In the genomic region with DNA sequence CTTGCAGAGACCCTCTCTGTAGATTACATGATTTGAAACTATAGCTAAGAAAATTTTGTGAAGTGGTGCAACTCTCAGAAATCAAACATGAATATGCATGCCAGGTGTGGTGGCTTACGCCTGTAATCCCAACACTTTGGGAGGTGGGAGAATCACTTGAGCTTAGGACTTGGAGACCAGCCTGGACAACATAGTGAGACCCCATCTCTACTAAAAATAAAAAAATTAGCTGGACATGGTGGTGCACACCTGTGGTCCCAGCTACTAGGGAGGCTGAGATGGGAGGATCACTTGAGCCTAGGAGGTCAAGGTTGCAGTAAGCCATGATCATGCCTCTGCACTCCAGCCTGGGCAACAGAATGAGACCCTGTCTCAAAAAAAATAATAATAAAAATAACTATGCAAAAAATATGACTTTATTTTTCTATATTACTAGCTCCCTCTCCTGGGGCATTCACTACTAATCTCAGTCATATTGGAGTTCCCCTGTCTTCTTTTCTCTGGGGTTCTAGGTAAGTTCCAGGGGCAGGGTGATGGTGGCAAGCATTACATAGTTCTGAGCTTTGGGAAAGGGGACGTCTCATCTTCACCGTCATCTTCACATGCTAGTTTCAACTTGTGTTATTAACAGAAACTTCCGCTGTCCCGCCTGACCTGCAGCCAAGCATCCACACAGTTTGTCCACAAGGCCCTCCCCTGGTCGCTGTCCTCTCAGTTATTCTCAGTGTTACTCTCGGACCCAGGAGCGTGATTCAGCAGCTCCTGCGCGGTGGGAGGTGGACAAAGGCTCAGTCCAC, we compare ENCODE assay signal across 14 cellular contexts.
DNase-seq lines count a peak whose midpoint lies in the region; ATAC-seq, FAIRE-seq and TF ChIP-seq lines count a peak whose summit lies in the region.
"Had no signal": no experiment of that assay in that cellular context is flagged by ENCODE, and none has a peak within 500 bp of the region (broad histone marks: within the 10 kb centered on the region; RNA-seq: fewer than 3 reads in every experiment).

No MANE protein-coding gene starts in this region.

- H3K9me3 ChIP-seq in H1 (ENCODE audit: insufficient read depth in 2 of 2, low read depth in 1 of 2, low read length in 1 of 2): no peaks in the 10 kb centered on the region
- H3K9me3 ChIP-seq: left lung had no signal

- H3K56ac ChIP-seq in H1 (replicated peaks; ENCODE audit: insufficient read length, low read depth, low read length): no peak overlapping the region

- H3K79me2 ChIP-seq in H1 (ENCODE audit: control insufficient read depth in 1 of 2, insufficient read depth in 2 of 2, low read length in 2 of 2): no peaks in the 10 kb centered on the region
- H3K79me2 ChIP-seq: parathyroid adenoma had no signal

- no peak overlapping the region for H2BK12ac ChIP-seq in H1 (ENCODE audit: low read depth, low read length)

- H3K27ac ChIP-seq in H1 (ENCODE audit: low read depth, low read length): no peak overlapping the region
- H3K27ac ChIP-seq: cardiac muscle cell, KMS-11, left lung, parathyroid adenoma had no signal

- no peak overlapping the region for H3K4me3 ChIP-seq in H1 (ENCODE audit: extremely low read depth in 1 of 4, insufficient read depth in 2 of 4, low read depth in 3 of 4, low read length in 4 of 4)
- H3K4me3 ChIP-seq: cardiac muscle cell, left lung had no signal

- no peak for FAIRE-seq in H1 (lab: Jason Lieb, UNC)

- H3K4me1 ChIP-seq in H1 (replicated peaks in 1 of 4; ENCODE audit: control insufficient read depth in 3 of 4, insufficient read depth in 4 of 4, low read length in 3 of 4): peaks cover 0 to 22% (median 17%) of the 10 kb centered on the region in 4 experiments; a peak in 6 of 7 replicates

- H3K14ac ChIP-seq in H1 (ENCODE audit: insufficient read length): no peak overlapping the region

- no peak overlapping the region for H3K4me2 ChIP-seq in H1 (ENCODE audit: insufficient read depth in 1 of 2, low read depth in 2 of 2, low read length in 2 of 2)
- H3K4me2 ChIP-seq: KMS-11 had no signal

- TF ChIP-seq RAD21 in H1 (IDR thresholded peaks at IDR 0.05 in 1 of 2, conservative IDR thresholded peaks at IDR 0.05 in 1 of 2; ENCODE audit: low read depth in 2 of 2, low read length in 2 of 2): no peak

- no peak overlapping the region for H3K4ac ChIP-seq in H1 (replicated peaks; ENCODE audit: insufficient read length, low read depth, low read length)

- H3K23ac ChIP-seq in H1 (ENCODE audit: insufficient read length): no peak overlapping the region

- H4K20me1 ChIP-seq in H1 (replicated peaks in 1 of 2; ENCODE audit: control insufficient read depth in 1 of 2, insufficient read depth in 2 of 2, low read length in 2 of 2): no peaks in the 10 kb centered on the region

- ATAC-seq in GM18520 (IDR thresholded peaks at IDR 0.05; ENCODE audit: unreplicated experiment) (peak; percentile 49), GM21381 (IDR thresholded peaks at IDR 0.05; ENCODE audit: unreplicated experiment) (peak; percentile 47), HG02981 (IDR thresholded peaks at IDR 0.05; ENCODE audit: unreplicated experiment) (peak; percentile 51)
- ATAC-seq: effector memory CD8-positive, alpha-beta T cell; left lung had no signal

- no peaks in the 10 kb centered on the region; the same call in 1 of the 2 replicates for H3K23me2 ChIP-seq in H1 (ENCODE audit: low read depth, low read length)

- H3K36me3 ChIP-seq in H1 (ENCODE audit: control insufficient read depth in 2 of 4, insufficient read depth in 4 of 4, low read length in 3 of 4): no peaks in the 10 kb centered on the region
- H3K36me3 ChIP-seq: cardiac muscle cell, left lung had no signal

- H4K91ac ChIP-seq in H1 (replicated peaks; ENCODE audit: insufficient read length, low read length): no peak overlapping the region

- TF ChIP-seq POLR2A in H1 (IDR thresholded peaks at IDR 0.05; ENCODE audit: control extremely low read depth in 1 of 2, low read depth in 2 of 2, low read length in 2 of 2): no peak

- CTCF ChIA-PET in H1 (lab: Charles Lee; ENCODE audit: partially characterized antibody): interaction anchor here (0.5 to 2.6 kb wide), 12 partner anchors 10 to 302 kb away, joined by 3 to 11 read pairs (median 4); no protein-coding TSS in a partner anchor

- no peak overlapping the region for H2BK20ac ChIP-seq in H1 (ENCODE audit: low read length)

- no peak overlapping the region for H2BK15ac ChIP-seq in H1 (ENCODE audit: low read length)

- H3K18ac ChIP-seq in H1 (ENCODE audit: extremely low read depth, low read length): no peak overlapping the region

- H3K27me3 ChIP-seq in H1 (replicated peaks in 1 of 4; ENCODE audit: control insufficient read depth in 3 of 4, extremely low read depth in 1 of 4, insufficient read depth in 3 of 4, low read length in 3 of 4): peaks cover 0 to 18% (median 13%) of the 10 kb centered on the region in 4 experiments; a peak in 5 of 7 replicates
- H3K27me3 ChIP-seq: cardiac muscle cell, left lung had no signal

- POLR2A ChIA-PET in H1 (lab: Charles Lee; ENCODE audit: partially characterized antibody): no interaction called here

- H3K79me1 ChIP-seq in H1 (ENCODE audit: low read depth, low read length): no peaks in the 10 kb centered on the region; the same call in 1 of the 2 replicates

- H2BK120ac ChIP-seq in H1 (replicated peaks; ENCODE audit: low read depth, low read length): no peak overlapping the region

- 0 out of 2 replicates have a peak overlapping the region, but pooled peaks have one; percentile 1 for H2AK5ac ChIP-seq in H1 (ENCODE audit: low read depth, low read length)

- H3K9ac ChIP-seq in H1 (replicated peaks in 1 of 4; ENCODE audit: extremely low read depth in 1 of 4, low read depth in 3 of 4, low read length in 3 of 4): no peak overlapping the region
- H3K9ac ChIP-seq: KMS-11, parathyroid adenoma had no signal

- WGBS in H1 (ENCODE audit: extremely low coverage in 1 of 2, insufficient coverage in 1 of 2, insufficient read length in 1 of 2, insufficient replicate concordance in 2 of 2, low coverage in 1 of 2, low lambda C conversion rate in 2 of 2, missing lambda C conversion rate in 1 of 2), 2 experiments: 93% methylated on average over 10 of the region's 10 CpGs; no CpG with 5 or more reads in 1 of the 2 experiments

- DNase-seq in H1 (ENCODE audit: low read depth in 1 of 2, low spot score in 2 of 2) (no peak), UCSD-AML1 (lab: John Stamatoyannopoulos, UW; ENCODE audit: unreplicated experiment) (no peak), NCI-H1436 (lab: John Stamatoyannopoulos, UW) (no peak), cerebellar nuclear complex (lab: John Stamatoyannopoulos, UW) (no peak)
- DNase-seq in activated naive CD4-positive, alpha-beta T cell treated with anti-CD3 and anti-CD28 coated beads, Interleukin-2, amount 50 U/mL, for 16 hours: no peak
- DNase-seq: effector memory CD8-positive, alpha-beta T cell; left lung; NCI-H1092 treated with DMSO at 0.1 percent for 48 hours had no signal

- TF ChIP-seq CTCF in H1 (IDR thresholded peaks at IDR 0.05; ENCODE audit: control extremely low read depth in 1 of 3, insufficient read depth in 1 of 3, low read depth in 1 of 3, low read length in 3 of 3): no peak

- H2AFZ ChIP-seq in H1 (ENCODE audit: low read length): no peak overlapping the region

- no peak overlapping the region for H2BK5ac ChIP-seq in H1 (ENCODE audit: low read depth, low read length)

- no peak for TF ChIP-seq EP300 in H1 (IDR thresholded peaks at IDR 0.05; ENCODE audit: borderline replicate concordance in 1 of 2, low read depth in 2 of 2, low read length in 2 of 2)

- no peak overlapping the region for H4K5ac ChIP-seq in H1 (ENCODE audit: insufficient read length, low read depth, low read length)

- no peak overlapping the region for H4K8ac ChIP-seq in H1 (ENCODE audit: extremely low read depth, insufficient read depth, low read length)

TF ChIP-seq in H1, 55 proteins besides CTCF, POLR2A, EP300 and RAD21 (continues in another document):
- no peak for TF ChIP-seq EGR1 (IDR thresholded peaks at IDR 0.05; ENCODE audit: borderline replicate concordance, low read depth, low read length)
- no peak for TF ChIP-seq BCL11A (IDR thresholded peaks at IDR 0.05; ENCODE audit: low read depth in 2 of 2, low read length in 2 of 2)
- no peak for TF ChIP-seq CBX8 (IDR thresholded peaks at IDR 0.05; ENCODE audit: borderline replicate concordance, low read depth, low read length)
- no peak for TF ChIP-seq SRF (IDR thresholded peaks at IDR 0.05; ENCODE audit: low read depth, low read length)
- TF ChIP-seq SP2 (IDR thresholded peaks at IDR 0.05; ENCODE audit: low read length): no peak
- TF ChIP-seq NRF1 (IDR thresholded peaks at IDR 0.05; ENCODE audit: low read depth, low read length): no peak
- no peak for TF ChIP-seq CREB1 (IDR thresholded peaks at IDR 0.05)
- no peak for TF ChIP-seq HDAC6 (IDR thresholded peaks at IDR 0.05; ENCODE audit: low read depth, low read length)
